ENCODE assay signal across 1 cellular context in the genomic region with DNA sequence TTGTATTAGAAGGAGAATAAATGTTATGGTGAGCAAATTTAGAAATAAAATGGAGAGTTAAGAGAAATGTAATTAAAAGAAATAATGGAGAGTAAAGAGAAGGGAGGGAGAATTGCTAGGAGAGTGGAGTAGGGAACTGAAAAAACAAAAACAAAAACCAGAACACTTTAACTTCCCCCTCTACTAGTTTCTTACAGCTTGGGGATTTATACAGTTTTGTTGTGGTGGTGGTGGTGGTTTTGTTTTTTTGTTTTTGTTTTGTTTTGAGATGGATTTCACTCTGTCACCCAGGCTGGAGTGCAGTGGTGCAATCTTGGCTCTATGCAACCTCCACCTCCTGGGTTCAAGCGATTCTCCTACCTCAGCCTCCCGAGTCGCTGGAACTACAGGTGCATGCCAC.
TF ChIP-seq lines count a peak whose summit lies in the region.

No MANE protein-coding gene starts in this region.

TF ChIP-seq in GM23338, 12 proteins besides CTCF, POLR2A, EP300 and RAD21 (continued from another document):
- TF ChIP-seq STAT1 (IDR thresholded peaks at IDR 0.05; ENCODE audit: unreplicated experiment) (no peak), NANOG (IDR thresholded peaks at IDR 0.05; ENCODE audit: borderline replicate concordance) (no peak), ZNF114 (CRISPR knock-in tag; IDR thresholded peaks at IDR 0.05) (no peak)
- TF ChIP-seq, protein P1, sequence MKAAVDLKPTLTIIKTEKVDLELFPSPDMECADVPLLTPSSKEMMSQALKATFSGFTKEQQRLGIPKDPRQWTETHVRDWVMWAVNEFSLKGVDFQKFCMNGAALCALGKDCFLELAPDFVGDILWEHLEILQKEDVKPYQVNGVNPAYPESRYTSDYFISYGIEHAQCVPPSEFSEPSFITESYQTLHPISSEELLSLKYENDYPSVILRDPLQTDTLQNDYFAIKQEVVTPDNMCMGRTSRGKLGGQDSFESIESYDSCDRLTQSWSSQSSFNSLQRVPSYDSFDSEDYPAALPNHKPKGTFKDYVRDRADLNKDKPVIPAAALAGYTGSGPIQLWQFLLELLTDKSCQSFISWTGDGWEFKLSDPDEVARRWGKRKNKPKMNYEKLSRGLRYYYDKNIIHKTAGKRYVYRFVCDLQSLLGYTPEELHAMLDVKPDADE (IDR thresholded peaks at IDR 0.05), result no peak
- TF ChIP-seq, protein P2, sequence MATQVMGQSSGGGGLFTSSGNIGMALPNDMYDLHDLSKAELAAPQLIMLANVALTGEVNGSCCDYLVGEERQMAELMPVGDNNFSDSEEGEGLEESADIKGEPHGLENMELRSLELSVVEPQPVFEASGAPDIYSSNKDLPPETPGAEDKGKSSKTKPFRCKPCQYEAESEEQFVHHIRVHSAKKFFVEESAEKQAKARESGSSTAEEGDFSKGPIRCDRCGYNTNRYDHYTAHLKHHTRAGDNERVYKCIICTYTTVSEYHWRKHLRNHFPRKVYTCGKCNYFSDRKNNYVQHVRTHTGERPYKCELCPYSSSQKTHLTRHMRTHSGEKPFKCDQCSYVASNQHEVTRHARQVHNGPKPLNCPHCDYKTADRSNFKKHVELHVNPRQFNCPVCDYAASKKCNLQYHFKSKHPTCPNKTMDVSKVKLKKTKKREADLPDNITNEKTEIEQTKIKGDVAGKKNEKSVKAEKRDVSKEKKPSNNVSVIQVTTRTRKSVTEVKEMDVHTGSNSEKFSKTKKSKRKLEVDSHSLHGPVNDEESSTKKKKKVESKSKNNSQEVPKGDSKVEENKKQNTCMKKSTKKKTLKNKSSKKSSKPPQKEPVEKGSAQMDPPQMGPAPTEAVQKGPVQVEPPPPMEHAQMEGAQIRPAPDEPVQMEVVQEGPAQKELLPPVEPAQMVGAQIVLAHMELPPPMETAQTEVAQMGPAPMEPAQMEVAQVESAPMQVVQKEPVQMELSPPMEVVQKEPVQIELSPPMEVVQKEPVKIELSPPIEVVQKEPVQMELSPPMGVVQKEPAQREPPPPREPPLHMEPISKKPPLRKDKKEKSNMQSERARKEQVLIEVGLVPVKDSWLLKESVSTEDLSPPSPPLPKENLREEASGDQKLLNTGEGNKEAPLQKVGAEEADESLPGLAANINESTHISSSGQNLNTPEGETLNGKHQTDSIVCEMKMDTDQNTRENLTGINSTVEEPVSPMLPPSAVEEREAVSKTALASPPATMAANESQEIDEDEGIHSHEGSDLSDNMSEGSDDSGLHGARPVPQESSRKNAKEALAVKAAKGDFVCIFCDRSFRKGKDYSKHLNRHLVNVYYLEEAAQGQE (IDR thresholded peaks at IDR 0.05; ENCODE audit: unreplicated experiment), result no peak
